Comparison of ENCODE assay signal across 1 cellular context in the genomic region with DNA sequence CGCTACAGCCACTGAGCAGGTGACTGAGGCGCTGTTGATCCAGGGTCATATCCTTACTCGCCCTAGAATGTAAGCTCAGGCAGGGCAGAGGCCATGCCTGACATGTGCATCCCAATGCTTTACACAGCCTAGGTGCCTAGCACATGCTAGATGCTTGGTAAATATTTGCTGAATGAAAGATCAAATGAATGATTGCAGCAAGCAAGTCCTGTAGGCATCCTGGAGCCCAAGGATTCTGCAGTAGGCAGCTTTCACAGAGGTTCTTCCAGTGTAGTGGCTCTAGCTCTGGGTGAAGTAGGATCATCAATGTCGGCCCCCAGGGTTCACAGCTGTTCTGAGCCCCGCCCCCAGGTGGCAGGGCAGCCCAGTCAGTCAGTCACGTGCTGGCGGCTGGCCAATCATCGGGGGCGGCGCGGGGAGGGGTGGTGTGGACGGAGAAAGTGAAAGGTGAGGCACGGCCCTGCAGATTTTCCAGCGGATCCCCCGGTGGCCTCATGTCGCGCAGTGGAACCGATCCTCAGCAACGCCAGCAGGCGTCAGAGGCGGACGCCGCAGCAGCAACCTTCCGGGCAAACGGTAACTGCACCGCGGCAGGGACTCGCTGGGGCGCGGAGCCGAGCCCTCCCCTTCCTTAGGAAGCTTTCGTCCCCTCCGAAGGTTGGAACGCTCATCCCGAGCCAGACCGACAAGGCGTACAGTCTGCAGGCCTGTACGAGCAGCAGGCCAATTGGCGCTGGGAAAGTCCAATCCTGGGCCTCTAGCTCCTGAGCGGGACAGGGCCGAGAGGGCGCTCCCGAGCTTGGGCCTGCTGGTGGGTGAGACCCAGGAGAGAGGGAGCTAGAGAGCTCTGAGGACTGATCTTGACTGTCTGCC.
TF ChIP-seq lines count a peak whose summit lies in the region.

GALT (plus strand) TSS at position 465 of the 873 bp plus-strand sequence; CDS start at position 495, 30 bp downstream.

TF ChIP-seq in K562, 482 proteins besides CTCF, POLR2A, EP300 and RAD21 (continued from another document and continues in another):
- TF ChIP-seq, protein P1, sequence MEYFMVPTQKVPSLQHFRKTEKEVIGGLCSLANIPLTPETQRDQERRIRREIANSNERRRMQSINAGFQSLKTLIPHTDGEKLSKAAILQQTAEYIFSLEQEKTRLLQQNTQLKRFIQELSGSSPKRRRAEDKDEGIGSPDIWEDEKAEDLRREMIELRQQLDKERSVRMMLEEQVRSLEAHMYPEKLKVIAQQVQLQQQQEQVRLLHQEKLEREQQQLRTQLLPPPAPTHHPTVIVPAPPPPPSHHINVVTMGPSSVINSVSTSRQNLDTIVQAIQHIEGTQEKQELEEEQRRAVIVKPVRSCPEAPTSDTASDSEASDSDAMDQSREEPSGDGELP (CRISPR knock-in tag; IDR thresholded peaks at IDR 0.05; ENCODE audit: borderline replicate concordance): peak; percentile 99
- no peak for TF ChIP-seq GATA2 (CRISPR knock-in tag; IDR thresholded peaks at IDR 0.05)
- TF ChIP-seq ZNF583 (CRISPR knock-in tag; IDR thresholded peaks at IDR 0.05): no peak
- no peak for TF ChIP-seq ZNF175 (CRISPR knock-in tag; IDR thresholded peaks at IDR 0.05; ENCODE audit: low read depth)
- no peak for TF ChIP-seq ZNF639 (CRISPR knock-in tag; conservative IDR thresholded peaks at IDR 0.05 in 1 of 2, IDR thresholded peaks at IDR 0.05 in 1 of 2)
- peak; percentile 97 for TF ChIP-seq DACH1 (IDR thresholded peaks at IDR 0.05; ENCODE audit: partially characterized antibody)
- peak; percentile 36; the same call in 1 of the 2 replicates for TF ChIP-seq CTBP1 (IDR thresholded peaks at IDR 0.05; ENCODE audit: borderline replicate concordance)
- no peak for TF ChIP-seq ZNF174 (CRISPR knock-in tag; IDR thresholded peaks at IDR 0.05)
- no peak for TF ChIP-seq ZNF134 (CRISPR knock-in tag; conservative IDR thresholded peaks at IDR 0.05)
- TF ChIP-seq RBM17 (IDR thresholded peaks at IDR 0.05; ENCODE audit: borderline replicate concordance, low read depth, low read length): no peak
- no peak for TF ChIP-seq FOXJ2 (tag; IDR thresholded peaks at IDR 0.05)
- TF ChIP-seq MEF2D (tag; conservative IDR thresholded peaks at IDR 0.05; ENCODE audit: low read depth): no peak
- no peak for TF ChIP-seq HNRNPK (IDR thresholded peaks at IDR 0.05; ENCODE audit: low read depth, low read length, poor library complexity, severe bottlenecking)
- TF ChIP-seq, protein P2, sequence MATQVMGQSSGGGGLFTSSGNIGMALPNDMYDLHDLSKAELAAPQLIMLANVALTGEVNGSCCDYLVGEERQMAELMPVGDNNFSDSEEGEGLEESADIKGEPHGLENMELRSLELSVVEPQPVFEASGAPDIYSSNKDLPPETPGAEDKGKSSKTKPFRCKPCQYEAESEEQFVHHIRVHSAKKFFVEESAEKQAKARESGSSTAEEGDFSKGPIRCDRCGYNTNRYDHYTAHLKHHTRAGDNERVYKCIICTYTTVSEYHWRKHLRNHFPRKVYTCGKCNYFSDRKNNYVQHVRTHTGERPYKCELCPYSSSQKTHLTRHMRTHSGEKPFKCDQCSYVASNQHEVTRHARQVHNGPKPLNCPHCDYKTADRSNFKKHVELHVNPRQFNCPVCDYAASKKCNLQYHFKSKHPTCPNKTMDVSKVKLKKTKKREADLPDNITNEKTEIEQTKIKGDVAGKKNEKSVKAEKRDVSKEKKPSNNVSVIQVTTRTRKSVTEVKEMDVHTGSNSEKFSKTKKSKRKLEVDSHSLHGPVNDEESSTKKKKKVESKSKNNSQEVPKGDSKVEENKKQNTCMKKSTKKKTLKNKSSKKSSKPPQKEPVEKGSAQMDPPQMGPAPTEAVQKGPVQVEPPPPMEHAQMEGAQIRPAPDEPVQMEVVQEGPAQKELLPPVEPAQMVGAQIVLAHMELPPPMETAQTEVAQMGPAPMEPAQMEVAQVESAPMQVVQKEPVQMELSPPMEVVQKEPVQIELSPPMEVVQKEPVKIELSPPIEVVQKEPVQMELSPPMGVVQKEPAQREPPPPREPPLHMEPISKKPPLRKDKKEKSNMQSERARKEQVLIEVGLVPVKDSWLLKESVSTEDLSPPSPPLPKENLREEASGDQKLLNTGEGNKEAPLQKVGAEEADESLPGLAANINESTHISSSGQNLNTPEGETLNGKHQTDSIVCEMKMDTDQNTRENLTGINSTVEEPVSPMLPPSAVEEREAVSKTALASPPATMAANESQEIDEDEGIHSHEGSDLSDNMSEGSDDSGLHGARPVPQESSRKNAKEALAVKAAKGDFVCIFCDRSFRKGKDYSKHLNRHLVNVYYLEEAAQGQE (CRISPR knock-in tag; IDR thresholded peaks at IDR 0.05; ENCODE audit: low read depth): no peak
- TF ChIP-seq ATF1 (CRISPR knock-in tag; IDR thresholded peaks at IDR 0.05): no peak
- peak; percentile 65 for TF ChIP-seq ATF1 (tag; IDR thresholded peaks at IDR 0.05)
- TF ChIP-seq ZBTB17 (CRISPR knock-in tag; IDR thresholded peaks at IDR 0.05): no peak; the same call in 1 of the 2 replicates
- no peak for TF ChIP-seq ZNF239 (CRISPR knock-in tag; IDR thresholded peaks at IDR 0.05)
- TF ChIP-seq YBX1 (IDR thresholded peaks at IDR 0.05): no peak
- no peak for TF ChIP-seq NEUROD1 (IDR thresholded peaks at IDR 0.05; ENCODE audit: borderline replicate concordance, low read depth, low read length, partially characterized antibody)
- no peak for TF ChIP-seq ZNF551 (CRISPR knock-in tag; IDR thresholded peaks at IDR 0.05)
- TF ChIP-seq ZNF184 (CRISPR knock-in tag; IDR thresholded peaks at IDR 0.05): no peak
- TF ChIP-seq, protein P3, sequence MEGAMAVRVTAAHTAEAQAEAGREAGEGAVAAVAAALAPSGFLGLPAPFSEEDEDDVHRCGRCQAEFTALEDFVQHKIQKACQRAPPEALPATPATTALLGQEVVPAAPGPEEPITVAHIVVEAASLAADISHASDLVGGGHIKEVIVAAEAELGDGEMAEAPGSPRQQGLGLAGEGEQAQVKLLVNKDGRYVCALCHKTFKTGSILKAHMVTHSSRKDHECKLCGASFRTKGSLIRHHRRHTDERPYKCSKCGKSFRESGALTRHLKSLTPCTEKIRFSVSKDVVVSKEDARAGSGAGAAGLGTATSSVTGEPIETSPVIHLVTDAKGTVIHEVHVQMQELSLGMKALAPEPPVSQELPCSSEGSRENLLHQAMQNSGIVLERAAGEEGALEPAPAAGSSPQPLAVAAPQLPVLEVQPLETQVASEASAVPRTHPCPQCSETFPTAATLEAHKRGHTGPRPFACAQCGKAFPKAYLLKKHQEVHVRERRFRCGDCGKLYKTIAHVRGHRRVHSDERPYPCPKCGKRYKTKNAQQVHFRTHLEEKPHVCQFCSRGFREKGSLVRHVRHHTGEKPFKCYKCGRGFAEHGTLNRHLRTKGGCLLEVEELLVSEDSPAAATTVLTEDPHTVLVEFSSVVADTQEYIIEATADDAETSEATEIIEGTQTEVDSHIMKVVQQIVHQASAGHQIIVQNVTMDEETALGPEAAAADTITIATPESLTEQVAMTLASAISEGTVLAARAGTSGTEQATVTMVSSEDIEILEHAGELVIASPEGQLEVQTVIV (CRISPR knock-in tag; IDR thresholded peaks at IDR 0.05; ENCODE audit: borderline replicate concordance): no peak
- peak; percentile 67 for TF ChIP-seq SAP30 (IDR thresholded peaks at IDR 0.05; ENCODE audit: borderline replicate concordance, insufficient read depth, low read depth, low read length, poor library complexity, severe bottlenecking)
- TF ChIP-seq ARID1B (IDR thresholded peaks at IDR 0.05): no peak; the same call in 1 of the 2 replicates
- TF ChIP-seq, protein P4, sequence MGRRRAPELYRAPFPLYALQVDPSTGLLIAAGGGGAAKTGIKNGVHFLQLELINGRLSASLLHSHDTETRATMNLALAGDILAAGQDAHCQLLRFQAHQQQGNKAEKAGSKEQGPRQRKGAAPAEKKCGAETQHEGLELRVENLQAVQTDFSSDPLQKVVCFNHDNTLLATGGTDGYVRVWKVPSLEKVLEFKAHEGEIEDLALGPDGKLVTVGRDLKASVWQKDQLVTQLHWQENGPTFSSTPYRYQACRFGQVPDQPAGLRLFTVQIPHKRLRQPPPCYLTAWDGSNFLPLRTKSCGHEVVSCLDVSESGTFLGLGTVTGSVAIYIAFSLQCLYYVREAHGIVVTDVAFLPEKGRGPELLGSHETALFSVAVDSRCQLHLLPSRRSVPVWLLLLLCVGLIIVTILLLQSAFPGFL (CRISPR knock-in tag; IDR thresholded peaks at IDR 0.05): no peak
- TF ChIP-seq, protein P5, sequence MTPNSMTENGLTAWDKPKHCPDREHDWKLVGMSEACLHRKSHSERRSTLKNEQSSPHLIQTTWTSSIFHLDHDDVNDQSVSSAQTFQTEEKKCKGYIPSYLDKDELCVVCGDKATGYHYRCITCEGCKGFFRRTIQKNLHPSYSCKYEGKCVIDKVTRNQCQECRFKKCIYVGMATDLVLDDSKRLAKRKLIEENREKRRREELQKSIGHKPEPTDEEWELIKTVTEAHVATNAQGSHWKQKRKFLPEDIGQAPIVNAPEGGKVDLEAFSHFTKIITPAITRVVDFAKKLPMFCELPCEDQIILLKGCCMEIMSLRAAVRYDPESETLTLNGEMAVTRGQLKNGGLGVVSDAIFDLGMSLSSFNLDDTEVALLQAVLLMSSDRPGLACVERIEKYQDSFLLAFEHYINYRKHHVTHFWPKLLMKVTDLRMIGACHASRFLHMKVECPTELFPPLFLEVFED (CRISPR knock-in tag; conservative IDR thresholded peaks at IDR 0.05): no peak
- TF ChIP-seq SMAD4 (CRISPR knock-in tag; conservative IDR thresholded peaks at IDR 0.05): 0 out of 2 replicates have a peak, but pooled peaks have one; percentile 12
- TF ChIP-seq DDX20 (tag; IDR thresholded peaks at IDR 0.05; ENCODE audit: low read depth): no peak
- TF ChIP-seq ZBTB49 (CRISPR knock-in tag; IDR thresholded peaks at IDR 0.05; ENCODE audit: borderline replicate concordance): no peak
- TF ChIP-seq NCOA6 (IDR thresholded peaks at IDR 0.05): no peak
- no peak for TF ChIP-seq PTRF (tag; IDR thresholded peaks at IDR 0.05)
- no peak for TF ChIP-seq PTBP1 (IDR thresholded peaks at IDR 0.05; ENCODE audit: low read depth, low read length)
- no peak for TF ChIP-seq HNRNPLL (IDR thresholded peaks at IDR 0.05; ENCODE audit: low read depth, low read length, poor library complexity, severe bottlenecking)
- no peak for TF ChIP-seq ZFP30 (CRISPR knock-in tag; IDR thresholded peaks at IDR 0.05; ENCODE audit: borderline replicate concordance)
- TF ChIP-seq MTF1 (CRISPR knock-in tag; IDR thresholded peaks at IDR 0.05; ENCODE audit: borderline replicate concordance): no peak
- no peak for TF ChIP-seq SETDB1 (IDR thresholded peaks at IDR 0.05; ENCODE audit: low read length)
- no peak for TF ChIP-seq ZNF384 (IDR thresholded peaks at IDR 0.05; ENCODE audit: low read depth, low read length)
- no peak for TF ChIP-seq NONO (IDR thresholded peaks at IDR 0.05; ENCODE audit: low read depth in 2 of 2, low read length in 1 of 2)
- TF ChIP-seq SMARCA5 (IDR thresholded peaks at IDR 0.05): no peak; the same call in 1 of the 2 replicates
- TF ChIP-seq SP2 (IDR thresholded peaks at IDR 0.05; ENCODE audit: extremely low read depth, low read depth, low read length, poor library complexity, severe bottlenecking): no peak
- TF ChIP-seq TARDBP (IDR thresholded peaks at IDR 0.05): peak; percentile 72; the same call in 1 of the 2 replicates
- no peak for TF ChIP-seq CBFA2T3 (IDR thresholded peaks at IDR 0.05)
- no peak for TF ChIP-seq ZNF140 (CRISPR knock-in tag; IDR thresholded peaks at IDR 0.05)
- TF ChIP-seq, protein P6, sequence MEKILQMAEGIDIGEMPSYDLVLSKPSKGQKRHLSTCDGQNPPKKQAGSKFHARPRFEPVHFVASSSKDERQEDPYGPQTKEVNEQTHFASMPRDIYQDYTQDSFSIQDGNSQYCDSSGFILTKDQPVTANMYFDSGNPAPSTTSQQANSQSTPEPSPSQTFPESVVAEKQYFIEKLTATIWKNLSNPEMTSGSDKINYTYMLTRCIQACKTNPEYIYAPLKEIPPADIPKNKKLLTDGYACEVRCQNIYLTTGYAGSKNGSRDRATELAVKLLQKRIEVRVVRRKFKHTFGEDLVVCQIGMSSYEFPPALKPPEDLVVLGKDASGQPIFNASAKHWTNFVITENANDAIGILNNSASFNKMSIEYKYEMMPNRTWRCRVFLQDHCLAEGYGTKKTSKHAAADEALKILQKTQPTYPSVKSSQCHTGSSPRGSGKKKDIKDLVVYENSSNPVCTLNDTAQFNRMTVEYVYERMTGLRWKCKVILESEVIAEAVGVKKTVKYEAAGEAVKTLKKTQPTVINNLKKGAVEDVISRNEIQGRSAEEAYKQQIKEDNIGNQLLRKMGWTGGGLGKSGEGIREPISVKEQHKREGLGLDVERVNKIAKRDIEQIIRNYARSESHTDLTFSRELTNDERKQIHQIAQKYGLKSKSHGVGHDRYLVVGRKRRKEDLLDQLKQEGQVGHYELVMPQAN (IDR thresholded peaks at IDR 0.05; ENCODE audit: borderline replicate concordance): no peak
- TF ChIP-seq CCAR2 (IDR thresholded peaks at IDR 0.05; ENCODE audit: low read depth, low read length): no peak
- TF ChIP-seq FIP1L1 (IDR thresholded peaks at IDR 0.05; ENCODE audit: low read depth, low read length, poor library complexity, severe bottlenecking): peak; percentile 30
